Comparison of ENCODE assay signal across 17 cellular contexts in the genomic region with DNA sequence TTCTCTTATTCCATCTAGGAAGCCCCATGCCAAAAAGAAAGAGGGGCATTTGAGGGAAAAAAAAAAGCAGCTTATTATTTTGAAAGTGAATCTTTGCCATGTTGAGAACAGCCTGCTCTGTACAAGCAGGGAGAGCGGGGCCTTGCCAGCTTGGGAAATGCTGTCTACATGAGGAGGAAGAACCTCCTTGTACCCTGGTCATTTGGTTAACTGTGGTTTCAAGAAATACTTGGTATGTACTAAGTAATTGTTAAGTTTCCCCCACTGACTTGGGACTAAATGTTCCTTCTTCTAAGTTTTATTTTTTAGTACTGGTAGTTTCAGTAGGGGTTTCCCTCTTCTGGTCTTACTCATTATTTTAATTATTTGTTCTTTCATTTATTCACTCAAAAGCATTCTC.
A peak's percentile ranks its signal among the peaks of the same experiment; 100 is the strongest.
DNase-seq lines count a peak whose midpoint lies in the region; ATAC-seq and TF ChIP-seq lines count a peak whose summit lies in the region.
"Had no signal": no experiment of that assay in that cellular context is flagged by ENCODE, and none has a peak within 500 bp of the region (broad histone marks: within the 10 kb centered on the region; RNA-seq: fewer than 3 reads in every experiment).

No MANE protein-coding gene starts in this region.

- no peak overlapping the region for H4K91ac ChIP-seq in neuronal stem cell (ENCODE audit: low read depth, low read length, poor library complexity)

- no peak overlapping the region for H4K8ac ChIP-seq in neuronal stem cell (ENCODE audit: low read depth, low read length)

- H2BK12ac ChIP-seq in neuronal stem cell (ENCODE audit: low read length) = peak overlapping the region; percentile 24

- no peak overlapping the region for H3K4ac ChIP-seq in neuronal stem cell (ENCODE audit: low read length)

- no peak overlapping the region for H2BK15ac ChIP-seq in neuronal stem cell (ENCODE audit: low read length)

- no peak overlapping the region for H2BK5ac ChIP-seq in neuronal stem cell (ENCODE audit: low read length)

- no peaks in the 10 kb centered on the region for H3K27me3 Mint-ChIP-seq in endodermal cell (ENCODE audit: insufficient read depth)
- H3K27me3 Mint-ChIP-seq in CD8-positive, alpha-beta memory T cell = no peaks in the 10 kb centered on the region
- H3K27me3 Mint-ChIP-seq: CD4-positive, alpha-beta memory T cell; type B pancreatic cell had no signal

- H3K27ac Mint-ChIP-seq in endodermal cell = no peak overlapping the region
- no peak overlapping the region for H3K27ac Mint-ChIP-seq in CD8-positive, alpha-beta memory T cell

- 91 to 100% methylated on average over 1 of the region's 1 CpG for WGBS in endodermal cell (ENCODE audit: insufficient coverage in 1 of 2, insufficient read length in 1 of 2), 2 experiments
- no CpG with 5 or more reads among the region's 1 CpG for WGBS in neuronal stem cell (ENCODE audit: extremely low coverage in 2 of 2, insufficient read length in 2 of 2, insufficient replicate concordance in 1 of 2), 2 donors

- H3K36me3 ChIP-seq in left ventricle myocardium inferior (no peaks in the 10 kb centered on the region), endodermal cell (ENCODE audit: control insufficient read depth, insufficient read depth, low read length) (no peaks in the 10 kb centered on the region), neuronal stem cell (replicated peaks in 1 of 2; ENCODE audit: control insufficient read depth in 2 of 2, insufficient read depth in 2 of 2, low read length in 2 of 2) (no peaks in the 10 kb centered on the region), uterus (no peaks in the 10 kb centered on the region)
- H3K36me3 ChIP-seq in CD8-positive, alpha-beta memory T cell (ENCODE audit: insufficient read depth, low read length) = no peaks in the 10 kb centered on the region

- peaks cover 18% of the 10 kb centered on the region for H3K4me1 Mint-ChIP-seq in endodermal cell
- no peaks in the 10 kb centered on the region for H3K4me1 Mint-ChIP-seq in CD8-positive, alpha-beta memory T cell
- H3K4me1 Mint-ChIP-seq: CD4-positive, alpha-beta memory T cell had no signal

- H3K27ac ChIP-seq in left ventricle myocardium inferior (replicated peaks) (peak overlapping the region; percentile 83), endodermal cell (ENCODE audit: low read depth, low read length) (peak overlapping the region; percentile 97), neuronal stem cell (replicated peaks; ENCODE audit: low read length) (peak overlapping the region; percentile 87), uterus (peak overlapping the region; percentile 38 to 54)
- H3K27ac ChIP-seq in CD8-positive, alpha-beta memory T cell (ENCODE audit: low read depth, low read length) = no peak overlapping the region
- H3K27ac ChIP-seq: A549 had no signal

- POLR2A ChIA-PET in CD8-positive, alpha-beta memory T cell (lab: Charles Lee) = no interaction called here

- no peak overlapping the region for H2AFZ ChIP-seq in neuronal stem cell (ENCODE audit: low read length)

- H3K36me3 Mint-ChIP-seq in endodermal cell (ENCODE audit: low read depth) = no peaks in the 10 kb centered on the region
- H3K36me3 Mint-ChIP-seq in CD8-positive, alpha-beta memory T cell = peaks cover 2 to 5% (median 5%) of the 10 kb centered on the region in 3 donors

- no peaks in the 10 kb centered on the region for H3K79me1 ChIP-seq in neuronal stem cell (ENCODE audit: low read depth, low read length)

- no peak for DNase-seq in left ventricle myocardium inferior
- DNase-seq in left ventricle myocardium superior = no peak
- DNase-seq in endodermal cell = no peak
- DNase-seq in neuronal stem cell (ENCODE audit: low spot score) = no peak
- no peak for DNase-seq in uterus
- no peak for DNase-seq in CD8-positive, alpha-beta memory T cell
- no peak for DNase-seq in effector CD4-positive, alpha-beta T cell
- DNase-seq in posterior cingulate gyrus = no peak
- DNase-seq: activated CD4-positive, CD25-positive, alpha-beta regulatory T cell; activated CD8-positive, alpha-beta memory T cell treated with anti-CD3 and anti-CD28 coated beads for 24 hours; CD4-positive, alpha-beta memory T cell; IMR-90; islet precursor cell; psoas muscle; stimulated activated CD4-positive, alpha-beta T cell treated with anti-CD3 and anti-CD28 coated beads, Interleukin-2, amount 100 ng/mL, for 48 hours had no signal

- intact Hi-C loops in left ventricle myocardium inferior (cut with micrococcal nuclease) (loop anchor here (10.0 kb wide), 1 partner anchor 766 kb away; no protein-coding TSS in a partner anchor), left ventricle myocardium superior (cut with micrococcal nuclease) (no loop called here), uterus (cut with DNase I; ENCODE audit: low total_unique reads) (no loop called here), posterior cingulate gyrus (cut with DNase I) (no loop called here)

- H3K4me1 ChIP-seq in left ventricle myocardium inferior (peaks cover 46% of the 10 kb centered on the region), endodermal cell (ENCODE audit: control insufficient read depth, insufficient read depth, low read length) (peaks cover 8% of the 10 kb centered on the region), neuronal stem cell (ENCODE audit: control insufficient read depth in 2 of 2, insufficient read depth in 1 of 2, low read depth in 1 of 2, low read length in 2 of 2) (peaks cover 11 to 20% of the 10 kb centered on the region in 2 donors), uterus (peaks cover 6 to 8% of the 10 kb centered on the region in 2 donors)
- H3K4me1 ChIP-seq in CD8-positive, alpha-beta memory T cell (ENCODE audit: insufficient read depth, low read length) = no peaks in the 10 kb centered on the region
- H3K4me1 ChIP-seq: A549 had no signal

- H3K18ac ChIP-seq in neuronal stem cell (ENCODE audit: low read length) = no peak overlapping the region

- no peaks in the 10 kb centered on the region for H3K9me3 ChIP-seq in left ventricle myocardium inferior (replicated peaks)
- H3K9me3 ChIP-seq in endodermal cell (ENCODE audit: control insufficient read depth, low read length) = no peaks in the 10 kb centered on the region
- H3K9me3 ChIP-seq in neuronal stem cell (replicated peaks in 1 of 2; ENCODE audit: control insufficient read depth in 2 of 2, insufficient read depth in 1 of 2, low read depth in 1 of 2, low read length in 2 of 2) = peaks cover 0 to 7% of the 10 kb centered on the region in 2 donors
- no peaks in the 10 kb centered on the region for H3K9me3 ChIP-seq in uterus
- H3K9me3 ChIP-seq in CD8-positive, alpha-beta memory T cell (ENCODE audit: low read length) = no peaks in the 10 kb centered on the region
- H3K9me3 ChIP-seq: A549, psoas muscle had no signal

- H3K14ac ChIP-seq in neuronal stem cell (ENCODE audit: low read length) = no peak overlapping the region

- H2BK120ac ChIP-seq in neuronal stem cell (ENCODE audit: low read depth, low read length) = no peak overlapping the region

- TF ChIP-seq CTCF in left ventricle myocardium inferior (IDR thresholded peaks at IDR 0.05; ENCODE audit: borderline replicate concordance) (no peak), endodermal cell (conservative IDR thresholded peaks at IDR 0.05) (no peak), uterus (IDR thresholded peaks at IDR 0.05) (no peak)

- H3K9me3 Mint-ChIP-seq in endodermal cell = no peaks in the 10 kb centered on the region
- no peaks in the 10 kb centered on the region for H3K9me3 Mint-ChIP-seq in CD8-positive, alpha-beta memory T cell
- H3K9me3 Mint-ChIP-seq: CD4-positive, alpha-beta memory T cell had no signal

- CTCF ChIA-PET in CD8-positive, alpha-beta memory T cell (lab: Charles Lee) = no interaction called here

- no peak overlapping the region for H3K4me3 Mint-ChIP-seq in endodermal cell
- H3K4me3 Mint-ChIP-seq in CD8-positive, alpha-beta memory T cell = no peak overlapping the region
- H3K4me3 Mint-ChIP-seq: CD4-positive, alpha-beta memory T cell; type B pancreatic cell had no signal

- H2AK5ac ChIP-seq in neuronal stem cell (ENCODE audit: low read depth, low read length) = no peak overlapping the region

- ATAC-seq in left ventricle myocardium superior = no peak
- ATAC-seq: A549 had no signal

- H3K23ac ChIP-seq in neuronal stem cell (ENCODE audit: low read depth, low read length, poor library complexity) = no peak overlapping the region

- TF ChIP-seq POLR2A in uterus (IDR thresholded peaks at IDR 0.05) = no peak

- no peak overlapping the region for H3K9ac ChIP-seq in endodermal cell (ENCODE audit: extremely low read depth, low read length, poor library complexity, severe bottlenecking)
- H3K9ac ChIP-seq in neuronal stem cell (ENCODE audit: low read depth, low read length, poor library complexity) = no peak overlapping the region

- no peak overlapping the region for H3K4me3 ChIP-seq in left ventricle myocardium inferior
- H3K4me3 ChIP-seq in endodermal cell (ENCODE audit: low read length) = no peak overlapping the region
- no peak overlapping the region for H3K4me3 ChIP-seq in neuronal stem cell (ENCODE audit: low read length in 2 of 2)
- H3K4me3 ChIP-seq in uterus = no peak overlapping the region
- no peak overlapping the region for H3K4me3 ChIP-seq in CD8-positive, alpha-beta memory T cell (ENCODE audit: low read length)
- H3K4me3 ChIP-seq: A549, psoas muscle had no signal

- H3K27me3 ChIP-seq in left ventricle myocardium inferior (ENCODE audit: low read depth) (no peaks in the 10 kb centered on the region), endodermal cell (ENCODE audit: control insufficient read depth, insufficient read depth, low read length, poor library complexity, severe bottlenecking) (no peaks in the 10 kb centered on the region), neuronal stem cell (ENCODE audit: control insufficient read depth in 3 of 3, insufficient read depth in 3 of 3, low read depth in 1 of 3, low read length in 3 of 3) (no peaks in the 10 kb centered on the region), uterus (no peaks in the 10 kb centered on the region)
- no peaks in the 10 kb centered on the region for H3K27me3 ChIP-seq in CD8-positive, alpha-beta memory T cell (ENCODE audit: insufficient read depth, low read length, poor library complexity, severe bottlenecking)

- H3K4me2 ChIP-seq in neuronal stem cell (ENCODE audit: insufficient read depth, low read length, poor library complexity, severe bottlenecking) = no peak overlapping the region
- H3K4me2 ChIP-seq: A549 had no signal
